Comparison of ENCODE assay signal across 8 cellular contexts in genomic region chr6:166894614-166895013, GRCh38.
DNase-seq lines count a peak whose midpoint lies in the region; ATAC-seq and TF ChIP-seq lines count a peak whose summit lies in the region.
"Not testable (repeated sequence)": the region's sequence is repeated elsewhere in the genome, so short reads cannot be mapped to it uniquely, and the experiment has no call there.

No MANE protein-coding gene starts in this region.

- DNase-seq in Caco-2, result peak; percentile 64 to 71
- DNase-seq in HCT116 (ENCODE audit: low read depth, low spot score); type B pancreatic cell (ENCODE audit: extremely low spot score, unreplicated experiment): not testable (repeated sequence)
- peak; percentile 15 for DNase-seq in LoVo (ENCODE audit: low spot score)
- DNase-seq in RPMI7951 (ENCODE audit: low read depth), result peak; percentile 54
- peak; percentile 63 to 70 for DNase-seq in breast epithelium (ENCODE audit: low spot score in 2 of 2)
- DNase-seq in islet precursor cell, result peak; percentile 86
- peak; percentile 59 for DNase-seq in prostate gland (ENCODE audit: low spot score)

- not testable (repeated sequence) for H3K4me1 Mint-ChIP-seq in Caco-2 (ENCODE audit: low read depth, unreplicated experiment); type B pancreatic cell (ENCODE audit: unreplicated experiment)

- H3K79me2 ChIP-seq in HCT116 (ENCODE audit: insufficient read depth, low read length), result not testable (repeated sequence)

- not testable (repeated sequence) for TF ChIP-seq POLR2A in HCT116 (IDR thresholded peaks at IDR 0.05; ENCODE audit: borderline replicate concordance, extremely low read depth, insufficient read depth, insufficient read length); breast epithelium (IDR thresholded peaks at IDR 0.05); prostate gland (IDR thresholded peaks at IDR 0.05)

- CTCF ChIA-PET in Caco-2 (lab: Charles Lee); HCT116 (lab: Charles Lee): not testable (repeated sequence)

- TF ChIP-seq CTCF in Caco-2 (IDR thresholded peaks at IDR 0.05; ENCODE audit: insufficient read depth in 1 of 2, low read depth in 1 of 2, low read length in 1 of 2, severe bottlenecking in 1 of 2, unreplicated experiment in 1 of 2); HCT116 (IDR thresholded peaks at IDR 0.05 in 2 of 3, conservative IDR thresholded peaks at IDR 0.05 in 1 of 3; ENCODE audit: borderline replicate concordance in 1 of 3, insufficient read depth in 1 of 3, low read depth in 2 of 3, low read length in 2 of 3); breast epithelium (IDR thresholded peaks at IDR 0.05); prostate gland (IDR thresholded peaks at IDR 0.05); type B pancreatic cell (conservative IDR thresholded peaks at IDR 0.05): not testable (repeated sequence)

- H3K36me3 ChIP-seq in Caco-2 (ENCODE audit: control insufficient read depth, insufficient read depth, low read length); HCT116 (ENCODE audit: control insufficient read depth in 1 of 2, insufficient read depth in 2 of 2, low read length in 2 of 2); breast epithelium; prostate gland: not testable (repeated sequence)

- not testable (repeated sequence) for H3K27me3 ChIP-seq in Caco-2 (replicated peaks; ENCODE audit: control insufficient read depth, insufficient read depth, low read length); HCT116 (ENCODE audit: insufficient read depth, low read length); breast epithelium; prostate gland (replicated peaks; ENCODE audit: insufficient read depth)

- H3K9me3 Mint-ChIP-seq in Caco-2 (ENCODE audit: unreplicated experiment), result peaks cover 15% of the 10 kb centered on the region
- not testable (repeated sequence) for H3K9me3 Mint-ChIP-seq in type B pancreatic cell

- ATAC-seq in HCT116, result not testable (repeated sequence)

- H3K4me2 ChIP-seq in HCT116 (ENCODE audit: low read length), result not testable (repeated sequence)

- not testable (repeated sequence) for H4K20me1 ChIP-seq in HCT116 (ENCODE audit: insufficient read depth)

- POLR2A ChIA-PET in Caco-2 (lab: Charles Lee); HCT116 (lab: Charles Lee): not testable (repeated sequence)

- not testable (repeated sequence) for H3K9ac ChIP-seq in HCT116 (ENCODE audit: low read length)

- H3K27me3 Mint-ChIP-seq in Caco-2 (ENCODE audit: insufficient read depth, unreplicated experiment); type B pancreatic cell: not testable (repeated sequence)

- RAD21 ChIA-PET in HCT116 (lab: Charles Lee; ENCODE audit: low non-redundant PET in 1 of 2, low total read pairs in 2 of 2, uncharacterized antibody in 2 of 2, unreplicated experiment in 2 of 2), result not testable (repeated sequence)

- H3K9me3 ChIP-seq in Caco-2; HCT116 (ENCODE audit: control insufficient read depth in 1 of 2, insufficient read depth in 1 of 2, low read depth in 1 of 2, low read length in 2 of 2); breast epithelium; prostate gland: not testable (repeated sequence)

- BruUV-seq in Caco-2 (replicated peaks; lab: Mats Ljungman, UMichigan); HCT116 (replicated peaks; lab: Mats Ljungman, UMichigan): not testable (repeated sequence)

- not testable (repeated sequence) for H3K27ac ChIP-seq in HCT116 (ENCODE audit: low read depth, low read length)
- H3K27ac ChIP-seq in breast epithelium (peak overlapping the region; percentile 66 to 80), prostate gland (peak overlapping the region; percentile 56 to 64)

- not testable (repeated sequence) for H3K27ac Mint-ChIP-seq in Caco-2 (ENCODE audit: unreplicated experiment)
- peak overlapping the region; percentile 64 for H3K27ac Mint-ChIP-seq in type B pancreatic cell

- peaks cover 18% of the 10 kb centered on the region for H3K4me1 ChIP-seq in Caco-2
- not testable (repeated sequence) for H3K4me1 ChIP-seq in HCT116 (ENCODE audit: control insufficient read depth in 1 of 2, insufficient read depth in 2 of 2, low read length in 2 of 2); breast epithelium; prostate gland (replicated peaks)

- H3K4me3 ChIP-seq in Caco-2 (ENCODE audit: low read depth, low read length); HCT116 (replicated peaks in 1 of 2; ENCODE audit: low read depth in 1 of 2, low read length in 2 of 2); breast epithelium; prostate gland: not testable (repeated sequence)

- H3K9me2 ChIP-seq in HCT116 (ENCODE audit: insufficient read depth), result not testable (repeated sequence)

- H2AFZ ChIP-seq in HCT116 (ENCODE audit: low read depth, low read length, poor library complexity, severe bottlenecking), result not testable (repeated sequence)

- intact Hi-C loops in Caco-2 (cut with micrococcal nuclease; ENCODE audit: unreplicated experiment); HCT116 (cut with micrococcal nuclease); breast epithelium (cut with DNase I; ENCODE audit: low total_unique reads); prostate gland (cut with DNase I): not testable (repeated sequence)

- H3K4me3 Mint-ChIP-seq in Caco-2 (ENCODE audit: unreplicated experiment), result not testable (repeated sequence)
- peak overlapping the region; percentile 57 for H3K4me3 Mint-ChIP-seq in type B pancreatic cell

- WGBS in prostate gland, result 62% methylated on average over 7 of the region's 7 CpGs

- TF ChIP-seq RAD21 in HCT116 (IDR thresholded peaks at IDR 0.05; ENCODE audit: low read depth), result not testable (repeated sequence)

- H3K36me3 Mint-ChIP-seq in Caco-2 (ENCODE audit: insufficient read depth, unreplicated experiment); type B pancreatic cell: not testable (repeated sequence)

TF ChIP-seq in HCT116, 20 proteins besides CTCF, POLR2A, EP300 and RAD21:
- TF ChIP-seq SP1 (IDR thresholded peaks at IDR 0.05; ENCODE audit: low read depth) (peak; percentile 39; the same call in 1 of the 2 replicates), JUND (IDR thresholded peaks at IDR 0.05) (0 out of 2 replicates have a peak, but pooled peaks have one; percentile 8)
